10 cellular contexts compared by ENCODE assay signal in genomic region chr17:40538019-40538935, GRCh38. TPM values are rescaled to one million over a fixed set of nuclear protein-coding genes. Genes with fewer than 3 reads are reported as not detected.
A peak's percentile ranks its signal among the peaks of the same experiment; 100 is the strongest.
DNase-seq lines count a peak whose midpoint lies in the region; ATAC-seq and TF ChIP-seq lines count a peak whose summit lies in the region.
"Had no signal": no experiment of that assay in that cellular context is flagged by ENCODE, and none has a peak within 500 bp of the region (broad histone marks: within the 10 kb centered on the region; RNA-seq: fewer than 3 reads in every experiment).

No MANE protein-coding gene starts in this region.

- peaks cover 80% of the 10 kb centered on the region for H3K4me1 ChIP-seq in Loucy (ENCODE audit: insufficient read depth, low read length, poor library complexity, severe bottlenecking)
- peaks cover 44 to 74% of the 10 kb centered on the region in 2 donors for H3K4me1 ChIP-seq in left lung
- peaks cover 48 to 90% (median 84%) of the 10 kb centered on the region in 5 donors for H3K4me1 ChIP-seq in subcutaneous abdominal adipose tissue (ENCODE audit: control insufficient read depth in 5 of 5, insufficient read depth in 5 of 5, low read length in 5 of 5)
- H3K4me1 ChIP-seq: neural progenitor cell had no signal

- no peaks in the 10 kb centered on the region for H3K9me2 ChIP-seq in Loucy (replicated peaks; ENCODE audit: low read depth, low read length)

- no peaks in the 10 kb centered on the region for H3K27me3 ChIP-seq in Loucy (ENCODE audit: insufficient read depth, low read length, poor library complexity, severe bottlenecking)
- no peaks in the 10 kb centered on the region for H3K27me3 ChIP-seq in left lung
- H3K27me3 ChIP-seq in subcutaneous abdominal adipose tissue (ENCODE audit: control insufficient read depth in 5 of 5, insufficient read depth in 4 of 5, low read length in 5 of 5): peaks cover 0 to 3% (median 0%) of the 10 kb centered on the region in 5 donors
- H3K27me3 ChIP-seq: colonic mucosa, neural progenitor cell, SJSA1 had no signal

- H3K4me2 ChIP-seq in Loucy (ENCODE audit: low read depth, low read length, poor library complexity, severe bottlenecking): no peak overlapping the region
- H3K4me2 ChIP-seq: neural progenitor cell had no signal

- H4K20me1 ChIP-seq in Loucy (ENCODE audit: insufficient read depth, low read length, poor library complexity, severe bottlenecking): no peaks in the 10 kb centered on the region

- DNase-seq in astrocyte of the hippocampus (ENCODE audit: low read depth, low spot score) (peak; percentile 78), left lung (peak in 1 of 2 donors; percentile 70), NCI-H2107 treated with DMSO at 0.1 percent for 48 hours (lab: John Stamatoyannopoulos, UW; ENCODE audit: unreplicated experiment) (no peak), GM03348 (ENCODE audit: low spot score) (no peak)
- DNase-seq: colonic mucosa had no signal

- peak overlapping the region; percentile 52 for H3K9ac ChIP-seq in Loucy (ENCODE audit: low read depth, low read length, poor library complexity, severe bottlenecking)
- peak overlapping the region in 4 of 5 donors; percentile 38 to 49 (median 45) for H3K9ac ChIP-seq in subcutaneous abdominal adipose tissue (ENCODE audit: low read length in 5 of 5)
- H3K9ac ChIP-seq: neural progenitor cell had no signal

- H3K79me2 ChIP-seq in Loucy (ENCODE audit: insufficient read depth, low read length): no peaks in the 10 kb centered on the region

- intact Hi-C loops in left lung (cut with DNase I): no loop called here

- ATAC-seq in left lung (peak; percentile 52), GM18909 (IDR thresholded peaks at IDR 0.05; ENCODE audit: poor library complexity, unreplicated experiment) (no peak)

- H2AFZ ChIP-seq in Loucy (ENCODE audit: low read length): no peak overlapping the region
- H2AFZ ChIP-seq: neural progenitor cell had no signal

- H3K27ac ChIP-seq in left lung: peak overlapping the region; percentile 76 to 86
- peak overlapping the region; percentile 95 for H3K27ac ChIP-seq in subcutaneous abdominal adipose tissue (ENCODE audit: low read depth, low read length)
- H3K27ac ChIP-seq: colonic mucosa, neural progenitor cell, SJSA1 had no signal

- H3K36me3 ChIP-seq in Loucy (ENCODE audit: insufficient read depth, low read length): no peaks in the 10 kb centered on the region
- no peaks in the 10 kb centered on the region for H3K36me3 ChIP-seq in left lung
- no peaks in the 10 kb centered on the region for H3K36me3 ChIP-seq in subcutaneous abdominal adipose tissue (ENCODE audit: control insufficient read depth in 5 of 5, insufficient read depth in 5 of 5, low read length in 5 of 5)
- H3K36me3 ChIP-seq: colonic mucosa, neural progenitor cell, SJSA1 had no signal

- TF ChIP-seq CTCF in Loucy (conservative IDR thresholded peaks at IDR 0.05; ENCODE audit: low read length) (no peak), left lung (IDR thresholded peaks at IDR 0.05) (no peak)

- no peaks in the 10 kb centered on the region for H3F3A ChIP-seq in Loucy (ENCODE audit: low read depth)

- no peak overlapping the region for H3K4me3 ChIP-seq in Loucy (ENCODE audit: low read length, poor library complexity, severe bottlenecking)
- no peak overlapping the region for H3K4me3 ChIP-seq in left lung
- H3K4me3 ChIP-seq in subcutaneous abdominal adipose tissue (ENCODE audit: low read depth in 1 of 5, low read length in 5 of 5): peak overlapping the region in 1 of 5 donors; percentile 6
- H3K4me3 ChIP-seq: colonic mucosa, neural progenitor cell, SJSA1 had no signal

- H3K9me3 ChIP-seq in Loucy (ENCODE audit: insufficient read depth, low read depth, low read length): no peaks in the 10 kb centered on the region
- no peaks in the 10 kb centered on the region for H3K9me3 ChIP-seq in left lung
- peaks cover 0 to 2% (median 0%) of the 10 kb centered on the region in 5 donors for H3K9me3 ChIP-seq in subcutaneous abdominal adipose tissue (ENCODE audit: control insufficient read depth in 5 of 5, low read length in 5 of 5)
- H3K9me3 ChIP-seq: colonic mucosa, SJSA1 had no signal

RNA-seq across cellular contexts. Expression of gene CCR7, which starts 27.0 kb away (rescaled TPM):
- 1 to 10 TPM in 1 of 2 donors, under 1 TPM in 1; 0.35 to 1.6 TPM for total RNA-seq in left lung
- total RNA-seq: SJSA1 had no signal

RNA-seq across cellular contexts. Expression of gene TNS4, which starts 36.9 kb away (rescaled TPM):
- 1 to 10 TPM in 1 of 2 donors, under 1 TPM in 1; 0.23 to 1.6 TPM for total RNA-seq in left lung
- total RNA-seq: SJSA1 had no signal
